13 cellular contexts compared by ENCODE assay signal in the genomic region with DNA sequence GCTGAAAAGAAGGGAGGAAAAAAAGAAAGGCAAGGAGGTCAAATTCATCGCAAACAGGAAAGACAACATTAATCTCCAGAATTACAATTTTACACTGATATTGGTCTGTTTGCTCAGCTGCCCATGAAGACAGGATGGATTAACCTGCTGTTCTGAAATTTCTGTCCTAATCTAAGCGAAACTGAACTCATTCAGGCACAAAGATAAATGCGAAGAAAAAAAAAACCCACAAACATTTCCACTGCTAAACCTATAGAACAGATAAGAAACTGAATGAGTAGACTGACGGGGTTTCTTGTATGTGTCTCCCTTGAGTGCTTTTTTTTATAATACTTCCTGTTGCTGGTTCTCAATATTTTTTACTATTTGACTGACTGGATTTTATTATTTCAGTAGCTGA.
DNase-seq lines count a peak whose midpoint lies in the region; ATAC-seq and TF ChIP-seq lines count a peak whose summit lies in the region.
"Had no signal": no experiment of that assay in that cellular context is flagged by ENCODE, and none has a peak within 500 bp of the region (broad histone marks: within the 10 kb centered on the region; RNA-seq: fewer than 3 reads in every experiment).

No MANE protein-coding gene starts in this region.

- peaks cover 4% of the 10 kb centered on the region for H3K9me3 ChIP-seq in neural progenitor cell (ENCODE audit: low read depth)
- H3K9me3 ChIP-seq: HAP-1 had no signal

- no peak overlapping the region for H2BK5ac ChIP-seq in mesendoderm (ENCODE audit: low read length)

- H3K4me3 Mint-ChIP-seq in GM23338: no peak overlapping the region
- H3K4me3 Mint-ChIP-seq in neural progenitor cell: no peak overlapping the region
- H3K4me3 Mint-ChIP-seq: activated naive CD8-positive, alpha-beta T cell; nephron had no signal

- no CpG with 5 or more reads among the region's 4 CpGs for WGBS in mesendoderm (ENCODE audit: extremely low coverage, insufficient coverage, low lambda C conversion rate)

- H2AFZ ChIP-seq in GM23338 (peak overlapping the region; percentile 65; the same call in 1 of the 2 replicates), neural progenitor cell (replicated peaks) (no peak overlapping the region)

- no peaks in the 10 kb centered on the region for H3K9me3 Mint-ChIP-seq in GM23338
- H3K9me3 Mint-ChIP-seq in neural progenitor cell: no peaks in the 10 kb centered on the region

- no peak overlapping the region for H3K4ac ChIP-seq in mesendoderm (ENCODE audit: low read depth, low read length)

- H3K27ac Mint-ChIP-seq in GM23338 (peak overlapping the region; percentile 82), neural progenitor cell (no peak overlapping the region)
- H3K27ac Mint-ChIP-seq: activated naive CD8-positive, alpha-beta T cell; nephron had no signal

- no peak overlapping the region for H3K4me3 ChIP-seq in GM23338
- no peak overlapping the region for H3K4me3 ChIP-seq in mesendoderm (ENCODE audit: low read length)
- no peak overlapping the region for H3K4me3 ChIP-seq in neural progenitor cell
- H3K4me3 ChIP-seq: HAP-1 had no signal

- peaks cover 12% of the 10 kb centered on the region for H3K4me1 ChIP-seq in GM23338 (ENCODE audit: insufficient read depth)
- no peaks in the 10 kb centered on the region for H3K4me1 ChIP-seq in mesendoderm (ENCODE audit: control insufficient read depth, low read depth, low read length)
- no peaks in the 10 kb centered on the region for H3K4me1 ChIP-seq in neural progenitor cell

- no peaks in the 10 kb centered on the region for H4K20me1 ChIP-seq in GM23338 (replicated peaks; ENCODE audit: insufficient read depth)
- no peaks in the 10 kb centered on the region for H4K20me1 ChIP-seq in neural progenitor cell (ENCODE audit: low read depth)

- H2AK5ac ChIP-seq in mesendoderm (ENCODE audit: low read length): no peak overlapping the region

- H4K5ac ChIP-seq in mesendoderm (ENCODE audit: low read length): no peak overlapping the region

- H3K23ac ChIP-seq in mesendoderm (ENCODE audit: low read length): no peak overlapping the region

- H3K27me3 ChIP-seq in GM23338 (ENCODE audit: insufficient read depth): no peaks in the 10 kb centered on the region
- no peaks in the 10 kb centered on the region for H3K27me3 ChIP-seq in mesendoderm (ENCODE audit: insufficient read depth, low read length, poor library complexity)
- no peaks in the 10 kb centered on the region for H3K27me3 ChIP-seq in neural progenitor cell

- peaks cover 19% of the 10 kb centered on the region for H3K4me1 Mint-ChIP-seq in GM23338
- peaks cover 11% of the 10 kb centered on the region for H3K4me1 Mint-ChIP-seq in neural progenitor cell

- H3K79me2 ChIP-seq in GM23338 (replicated peaks; ENCODE audit: insufficient read depth): no peaks in the 10 kb centered on the region
- H3K79me2 ChIP-seq in mesendoderm (ENCODE audit: control insufficient read depth, insufficient read depth, low read length): no peaks in the 10 kb centered on the region
- H3K79me2 ChIP-seq in neural progenitor cell (ENCODE audit: low read depth): no peaks in the 10 kb centered on the region

- DNase-seq in GM23338 (ENCODE audit: low spot score) (no peak), mesendoderm (no peak), neural progenitor cell (ENCODE audit: low spot score) (no peak), DMS79 (lab: John Stamatoyannopoulos, UW) (no peak), left lobe of liver (ENCODE audit: low spot score) (no peak), T-helper 9 cell (no peak)
- DNase-seq: DND-41, NCI-H1105 had no signal

- H3K9me2 ChIP-seq in GM23338 (ENCODE audit: insufficient read depth): no peaks in the 10 kb centered on the region

- H3K36me3 Mint-ChIP-seq in GM23338 (ENCODE audit: low read depth): no peaks in the 10 kb centered on the region
- H3K36me3 Mint-ChIP-seq in neural progenitor cell: no peaks in the 10 kb centered on the region
- H3K36me3 Mint-ChIP-seq: activated naive CD8-positive, alpha-beta T cell had no signal

- H3K36me3 ChIP-seq in GM23338 (ENCODE audit: insufficient read depth): no peaks in the 10 kb centered on the region
- H3K36me3 ChIP-seq in mesendoderm (ENCODE audit: control insufficient read depth, insufficient read depth, low read length): no peaks in the 10 kb centered on the region
- no peaks in the 10 kb centered on the region for H3K36me3 ChIP-seq in neural progenitor cell
- H3K36me3 ChIP-seq: HAP-1 had no signal

- H4K8ac ChIP-seq in mesendoderm (ENCODE audit: low read depth, low read length): no peak overlapping the region

- no peak overlapping the region for H2BK15ac ChIP-seq in mesendoderm (replicated peaks; ENCODE audit: low read depth)

- ATAC-seq in GM18909 (IDR thresholded peaks at IDR 0.05; ENCODE audit: poor library complexity, unreplicated experiment) (peak; percentile 93), GM23338 (no peak), HG03432 (IDR thresholded peaks at IDR 0.05; ENCODE audit: unreplicated experiment) (peak; percentile 99), left lobe of liver (no peak)

- no peak overlapping the region for H3K4me2 ChIP-seq in GM23338
- H3K4me2 ChIP-seq in mesendoderm (ENCODE audit: low read length): no peak overlapping the region
- no peak overlapping the region for H3K4me2 ChIP-seq in neural progenitor cell

- TF ChIP-seq CTCF in GM23338 (conservative IDR thresholded peaks at IDR 0.05; ENCODE audit: low read depth in 2 of 2): no peak
- TF ChIP-seq CTCF in neural progenitor cell (IDR thresholded peaks at IDR 0.05): no peak

- peak overlapping the region; percentile 15 for H3K56ac ChIP-seq in mesendoderm (ENCODE audit: low read length)

- no peaks in the 10 kb centered on the region for H3K79me1 ChIP-seq in mesendoderm (ENCODE audit: low read length)

- H3K9ac ChIP-seq in mesendoderm (ENCODE audit: low read length) (no peak overlapping the region), neural progenitor cell (no peak overlapping the region)

- H3K27me3 Mint-ChIP-seq in GM23338 (ENCODE audit: insufficient read depth, low read depth, poor library complexity) (peaks cover 4% of the 10 kb centered on the region), neural progenitor cell (ENCODE audit: insufficient read depth, low read depth) (no peaks in the 10 kb centered on the region)

- H3K27ac ChIP-seq in GM23338 (ENCODE audit: low read depth): no peak overlapping the region
- no peak overlapping the region for H3K27ac ChIP-seq in mesendoderm (ENCODE audit: low read depth, low read length)
- H3K27ac ChIP-seq in neural progenitor cell: no peak overlapping the region

- no peak overlapping the region for H2BK120ac ChIP-seq in mesendoderm (ENCODE audit: low read depth, low read length)

- H3F3A ChIP-seq in GM23338 (replicated peaks; ENCODE audit: low read depth): no peaks in the 10 kb centered on the region
- H3F3A ChIP-seq in neural progenitor cell (ENCODE audit: low read depth): no peaks in the 10 kb centered on the region

- H3K18ac ChIP-seq in mesendoderm (ENCODE audit: low read length): no peak overlapping the region

TF ChIP-seq in GM23338, 12 proteins besides CTCF, POLR2A, EP300 and RAD21 (continues in another document):
- TF ChIP-seq CREB1 (CRISPR knock-in tag; IDR thresholded peaks at IDR 0.05; ENCODE audit: low read depth): no peak

Comparison
In these comparisons a context has a peak if more than half of its experiments do, and no peak if none do; other contexts are left out.
1. ATAC-seq: peak in GM18909 (single experiment) and HG03432 (single experiment); none in GM23338 (single experiment) and left lobe of liver (single experiment).